In the genomic region with DNA sequence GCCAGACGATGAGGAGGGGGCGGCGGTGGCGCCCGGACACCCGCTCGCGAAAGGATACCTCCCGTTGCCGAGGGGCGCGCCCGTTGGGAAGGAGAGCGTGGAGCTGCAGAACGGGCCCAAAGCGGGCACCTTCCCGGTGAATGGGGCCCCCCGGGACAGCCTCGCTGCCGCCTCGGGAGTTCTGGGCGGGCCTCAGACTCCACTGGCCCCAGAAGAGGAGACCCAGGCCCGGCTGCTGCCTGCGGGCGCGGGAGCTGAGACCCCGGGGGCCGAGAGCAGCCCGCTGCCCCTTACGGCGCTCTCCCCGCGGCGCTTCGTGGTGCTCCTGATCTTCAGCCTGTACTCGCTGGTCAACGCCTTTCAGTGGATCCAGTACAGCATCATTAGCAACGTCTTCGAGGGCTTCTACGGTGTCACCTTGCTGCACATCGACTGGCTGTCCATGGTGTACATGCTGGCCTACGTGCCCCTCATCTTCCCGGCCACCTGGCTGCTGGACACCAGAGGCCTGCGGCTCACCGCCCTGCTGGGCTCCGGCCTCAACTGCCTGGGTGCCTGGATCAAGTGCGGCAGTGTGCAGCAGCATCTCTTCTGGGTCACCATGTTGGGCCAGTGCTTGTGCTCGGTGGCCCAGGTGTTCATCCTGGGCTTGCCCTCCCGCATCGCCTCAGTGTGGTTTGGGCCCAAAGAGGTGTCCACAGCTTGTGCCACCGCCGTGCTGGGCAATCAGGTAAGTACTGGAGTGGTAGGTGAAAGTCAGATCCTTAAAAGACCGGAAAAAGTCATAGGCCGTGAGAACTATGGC, we compare ENCODE assay signal across 1 cellular context.
TF ChIP-seq lines count a peak whose summit lies in the region.

No MANE protein-coding gene starts in this region.

TF ChIP-seq in HepG2, 621 proteins besides CTCF, POLR2A, EP300 and RAD21 (continued from another document and continues in another):
- TF ChIP-seq HHEX (CRISPR knock-in tag; IDR thresholded peaks at IDR 0.05) (no peak), FOXO1 (CRISPR knock-in tag; IDR thresholded peaks at IDR 0.05) (no peak), ZXDC (CRISPR knock-in tag; IDR thresholded peaks at IDR 0.05) (peak; percentile 37; the same call in 1 of the 2 replicates), ZNF639 (CRISPR knock-in tag; conservative IDR thresholded peaks at IDR 0.05) (0 out of 2 replicates have a peak, but pooled peaks have one; percentile 22), ZNF607 (CRISPR knock-in tag; IDR thresholded peaks at IDR 0.05; ENCODE audit: borderline replicate concordance) (0 out of 2 replicates have a peak, but pooled peaks have one; percentile 4), ZNF724P (CRISPR knock-in tag; IDR thresholded peaks at IDR 0.05; ENCODE audit: borderline replicate concordance) (no peak), ZNF678 (CRISPR knock-in tag; IDR thresholded peaks at IDR 0.05) (no peak), ZNF567 (CRISPR knock-in tag; IDR thresholded peaks at IDR 0.05; ENCODE audit: borderline replicate concordance) (no peak), ZFP1 (CRISPR knock-in tag; IDR thresholded peaks at IDR 0.05) (peak; percentile 14; the same call in 1 of the 2 replicates), BCL3 (CRISPR knock-in tag; IDR thresholded peaks at IDR 0.05) (no peak), MXD3 (CRISPR knock-in tag; IDR thresholded peaks at IDR 0.05) (0 out of 2 replicates have a peak, but pooled peaks have one; percentile 22), E2F2 (CRISPR knock-in tag; IDR thresholded peaks at IDR 0.05; ENCODE audit: borderline replicate concordance) (0 out of 2 replicates have a peak, but pooled peaks have one; percentile 54), ZNF256 (CRISPR knock-in tag; conservative IDR thresholded peaks at IDR 0.05) (no peak), FOXA3 (CRISPR knock-in tag; IDR thresholded peaks at IDR 0.05) (no peak), ZNF780A (CRISPR knock-in tag; IDR thresholded peaks at IDR 0.05) (0 out of 2 replicates have a peak, but pooled peaks have one; percentile 27), ISX (CRISPR knock-in tag; conservative IDR thresholded peaks at IDR 0.05) (0 out of 2 replicates have a peak, but pooled peaks have one; percentile 33), ARNT2 (CRISPR knock-in tag; IDR thresholded peaks at IDR 0.05; ENCODE audit: low read depth) (no peak), JARID2 (CRISPR knock-in tag; IDR thresholded peaks at IDR 0.05; ENCODE audit: insufficient replicate concordance) (no peak), MYC (CRISPR knock-in tag; IDR thresholded peaks at IDR 0.05; ENCODE audit: borderline replicate concordance) (peak; percentile 11; the same call in 1 of the 2 replicates), IKZF1 (IDR thresholded peaks at IDR 0.05) (no peak), ZNF264 (CRISPR knock-in tag; IDR thresholded peaks at IDR 0.05) (no peak), MED1 (CRISPR knock-in tag; IDR thresholded peaks at IDR 0.05) (peak; percentile 13), PRPF4 (IDR thresholded peaks at IDR 0.05; ENCODE audit: low read depth, low read length, poor library complexity, severe bottlenecking) (no peak), ATAD3A (CRISPR knock-in tag; IDR thresholded peaks at IDR 0.05) (no peak), NKX3-1 (CRISPR knock-in tag; IDR thresholded peaks at IDR 0.05) (0 out of 2 replicates have a peak, but pooled peaks have one; percentile 65), KDM2A (CRISPR knock-in tag; IDR thresholded peaks at IDR 0.05; ENCODE audit: borderline replicate concordance, low read depth) (no peak), ZNF44 (CRISPR knock-in tag; IDR thresholded peaks at IDR 0.05) (no peak), BRCA1 (CRISPR knock-in tag; IDR thresholded peaks at IDR 0.05) (no peak), UBTF (CRISPR knock-in tag; IDR thresholded peaks at IDR 0.05) (peak; percentile 61; the same call in 1 of the 2 replicates), TCF7L2 (IDR thresholded peaks at IDR 0.05; ENCODE audit: low read depth, low read length) (no peak), ZNF737 (CRISPR knock-in tag; IDR thresholded peaks at IDR 0.05; ENCODE audit: borderline replicate concordance) (peak; percentile 87; the same call in 1 of the 2 replicates), ZNF850 (CRISPR knock-in tag; conservative IDR thresholded peaks at IDR 0.05) (0 out of 2 replicates have a peak, but pooled peaks have one; percentile 30)
- TF ChIP-seq, protein P1, sequence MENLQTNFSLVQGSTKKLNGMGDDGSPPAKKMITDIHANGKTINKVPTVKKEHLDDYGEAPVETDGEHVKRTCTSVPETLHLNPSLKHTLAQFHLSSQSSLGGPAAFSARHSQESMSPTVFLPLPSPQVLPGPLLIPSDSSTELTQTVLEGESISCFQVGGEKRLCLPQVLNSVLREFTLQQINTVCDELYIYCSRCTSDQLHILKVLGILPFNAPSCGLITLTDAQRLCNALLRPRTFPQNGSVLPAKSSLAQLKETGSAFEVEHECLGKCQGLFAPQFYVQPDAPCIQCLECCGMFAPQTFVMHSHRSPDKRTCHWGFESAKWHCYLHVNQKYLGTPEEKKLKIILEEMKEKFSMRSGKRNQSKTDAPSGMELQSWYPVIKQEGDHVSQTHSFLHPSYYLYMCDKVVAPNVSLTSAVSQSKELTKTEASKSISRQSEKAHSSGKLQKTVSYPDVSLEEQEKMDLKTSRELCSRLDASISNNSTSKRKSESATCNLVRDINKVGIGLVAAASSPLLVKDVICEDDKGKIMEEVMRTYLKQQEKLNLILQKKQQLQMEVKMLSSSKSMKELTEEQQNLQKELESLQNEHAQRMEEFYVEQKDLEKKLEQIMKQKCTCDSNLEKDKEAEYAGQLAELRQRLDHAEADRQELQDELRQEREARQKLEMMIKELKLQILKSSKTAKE (CRISPR knock-in tag; IDR thresholded peaks at IDR 0.05; ENCODE audit: borderline replicate concordance): no peak
- TF ChIP-seq, protein P2, sequence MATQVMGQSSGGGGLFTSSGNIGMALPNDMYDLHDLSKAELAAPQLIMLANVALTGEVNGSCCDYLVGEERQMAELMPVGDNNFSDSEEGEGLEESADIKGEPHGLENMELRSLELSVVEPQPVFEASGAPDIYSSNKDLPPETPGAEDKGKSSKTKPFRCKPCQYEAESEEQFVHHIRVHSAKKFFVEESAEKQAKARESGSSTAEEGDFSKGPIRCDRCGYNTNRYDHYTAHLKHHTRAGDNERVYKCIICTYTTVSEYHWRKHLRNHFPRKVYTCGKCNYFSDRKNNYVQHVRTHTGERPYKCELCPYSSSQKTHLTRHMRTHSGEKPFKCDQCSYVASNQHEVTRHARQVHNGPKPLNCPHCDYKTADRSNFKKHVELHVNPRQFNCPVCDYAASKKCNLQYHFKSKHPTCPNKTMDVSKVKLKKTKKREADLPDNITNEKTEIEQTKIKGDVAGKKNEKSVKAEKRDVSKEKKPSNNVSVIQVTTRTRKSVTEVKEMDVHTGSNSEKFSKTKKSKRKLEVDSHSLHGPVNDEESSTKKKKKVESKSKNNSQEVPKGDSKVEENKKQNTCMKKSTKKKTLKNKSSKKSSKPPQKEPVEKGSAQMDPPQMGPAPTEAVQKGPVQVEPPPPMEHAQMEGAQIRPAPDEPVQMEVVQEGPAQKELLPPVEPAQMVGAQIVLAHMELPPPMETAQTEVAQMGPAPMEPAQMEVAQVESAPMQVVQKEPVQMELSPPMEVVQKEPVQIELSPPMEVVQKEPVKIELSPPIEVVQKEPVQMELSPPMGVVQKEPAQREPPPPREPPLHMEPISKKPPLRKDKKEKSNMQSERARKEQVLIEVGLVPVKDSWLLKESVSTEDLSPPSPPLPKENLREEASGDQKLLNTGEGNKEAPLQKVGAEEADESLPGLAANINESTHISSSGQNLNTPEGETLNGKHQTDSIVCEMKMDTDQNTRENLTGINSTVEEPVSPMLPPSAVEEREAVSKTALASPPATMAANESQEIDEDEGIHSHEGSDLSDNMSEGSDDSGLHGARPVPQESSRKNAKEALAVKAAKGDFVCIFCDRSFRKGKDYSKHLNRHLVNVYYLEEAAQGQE (IDR thresholded peaks at IDR 0.05; ENCODE audit: borderline replicate concordance in 1 of 2, low read depth in 1 of 2, low read length in 2 of 2): no peak
- TF ChIP-seq, protein P3, sequence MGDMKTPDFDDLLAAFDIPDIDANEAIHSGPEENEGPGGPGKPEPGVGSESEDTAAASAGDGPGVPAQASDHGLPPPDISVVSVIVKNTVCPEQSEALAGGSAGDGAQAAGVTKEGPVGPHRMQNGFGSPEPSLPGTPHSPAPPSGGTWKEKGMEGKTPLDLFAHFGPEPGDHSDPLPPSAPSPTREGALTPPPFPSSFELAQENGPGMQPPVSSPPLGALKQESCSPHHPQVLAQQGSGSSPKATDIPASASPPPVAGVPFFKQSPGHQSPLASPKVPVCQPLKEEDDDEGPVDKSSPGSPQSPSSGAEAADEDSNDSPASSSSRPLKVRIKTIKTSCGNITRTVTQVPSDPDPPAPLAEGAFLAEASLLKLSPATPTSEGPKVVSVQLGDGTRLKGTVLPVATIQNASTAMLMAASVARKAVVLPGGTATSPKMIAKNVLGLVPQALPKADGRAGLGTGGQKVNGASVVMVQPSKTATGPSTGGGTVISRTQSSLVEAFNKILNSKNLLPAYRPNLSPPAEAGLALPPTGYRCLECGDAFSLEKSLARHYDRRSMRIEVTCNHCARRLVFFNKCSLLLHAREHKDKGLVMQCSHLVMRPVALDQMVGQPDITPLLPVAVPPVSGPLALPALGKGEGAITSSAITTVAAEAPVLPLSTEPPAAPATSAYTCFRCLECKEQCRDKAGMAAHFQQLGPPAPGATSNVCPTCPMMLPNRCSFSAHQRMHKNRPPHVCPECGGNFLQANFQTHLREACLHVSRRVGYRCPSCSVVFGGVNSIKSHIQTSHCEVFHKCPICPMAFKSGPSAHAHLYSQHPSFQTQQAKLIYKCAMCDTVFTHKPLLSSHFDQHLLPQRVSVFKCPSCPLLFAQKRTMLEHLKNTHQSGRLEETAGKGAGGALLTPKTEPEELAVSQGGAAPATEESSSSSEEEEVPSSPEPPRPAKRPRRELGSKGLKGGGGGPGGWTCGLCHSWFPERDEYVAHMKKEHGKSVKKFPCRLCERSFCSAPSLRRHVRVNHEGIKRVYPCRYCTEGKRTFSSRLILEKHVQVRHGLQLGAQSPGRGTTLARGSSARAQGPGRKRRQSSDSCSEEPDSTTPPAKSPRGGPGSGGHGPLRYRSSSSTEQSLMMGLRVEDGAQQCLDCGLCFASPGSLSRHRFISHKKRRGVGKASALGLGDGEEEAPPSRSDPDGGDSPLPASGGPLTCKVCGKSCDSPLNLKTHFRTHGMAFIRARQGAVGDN (CRISPR knock-in tag; IDR thresholded peaks at IDR 0.05): peak; percentile 73
